Comparison of ENCODE assay signal across 1 cellular context in the genomic region with DNA sequence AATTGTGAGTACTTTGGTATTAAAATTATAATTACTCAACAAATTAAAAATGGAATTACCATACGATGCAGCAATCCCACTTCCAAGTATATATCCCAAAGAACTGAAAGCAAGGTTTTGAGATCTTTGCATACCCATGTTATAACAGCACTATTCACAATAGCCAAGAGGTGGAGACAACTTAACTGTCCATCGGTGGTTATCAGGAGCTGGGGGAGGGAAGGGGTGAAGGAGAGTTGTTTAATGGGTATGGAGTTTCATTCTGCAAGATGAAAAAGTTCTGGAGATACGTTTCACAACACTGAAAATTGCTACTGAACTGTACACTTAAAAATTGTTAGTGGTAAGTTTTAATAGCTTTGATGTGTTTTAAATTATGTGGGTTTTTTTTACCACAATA.
TF ChIP-seq lines count a peak whose summit lies in the region.

No MANE protein-coding gene starts in this region.

TF ChIP-seq in K562, 482 proteins besides CTCF, POLR2A, EP300 and RAD21 (continued from another document and continues in another):
- TF ChIP-seq, protein P1, sequence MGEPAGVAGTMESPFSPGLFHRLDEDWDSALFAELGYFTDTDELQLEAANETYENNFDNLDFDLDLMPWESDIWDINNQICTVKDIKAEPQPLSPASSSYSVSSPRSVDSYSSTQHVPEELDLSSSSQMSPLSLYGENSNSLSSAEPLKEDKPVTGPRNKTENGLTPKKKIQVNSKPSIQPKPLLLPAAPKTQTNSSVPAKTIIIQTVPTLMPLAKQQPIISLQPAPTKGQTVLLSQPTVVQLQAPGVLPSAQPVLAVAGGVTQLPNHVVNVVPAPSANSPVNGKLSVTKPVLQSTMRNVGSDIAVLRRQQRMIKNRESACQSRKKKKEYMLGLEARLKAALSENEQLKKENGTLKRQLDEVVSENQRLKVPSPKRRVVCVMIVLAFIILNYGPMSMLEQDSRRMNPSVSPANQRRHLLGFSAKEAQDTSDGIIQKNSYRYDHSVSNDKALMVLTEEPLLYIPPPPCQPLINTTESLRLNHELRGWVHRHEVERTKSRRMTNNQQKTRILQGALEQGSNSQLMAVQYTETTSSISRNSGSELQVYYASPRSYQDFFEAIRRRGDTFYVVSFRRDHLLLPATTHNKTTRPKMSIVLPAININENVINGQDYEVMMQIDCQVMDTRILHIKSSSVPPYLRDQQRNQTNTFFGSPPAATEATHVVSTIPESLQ (CRISPR knock-in tag; IDR thresholded peaks at IDR 0.05), result no peak
- TF ChIP-seq, protein P2, sequence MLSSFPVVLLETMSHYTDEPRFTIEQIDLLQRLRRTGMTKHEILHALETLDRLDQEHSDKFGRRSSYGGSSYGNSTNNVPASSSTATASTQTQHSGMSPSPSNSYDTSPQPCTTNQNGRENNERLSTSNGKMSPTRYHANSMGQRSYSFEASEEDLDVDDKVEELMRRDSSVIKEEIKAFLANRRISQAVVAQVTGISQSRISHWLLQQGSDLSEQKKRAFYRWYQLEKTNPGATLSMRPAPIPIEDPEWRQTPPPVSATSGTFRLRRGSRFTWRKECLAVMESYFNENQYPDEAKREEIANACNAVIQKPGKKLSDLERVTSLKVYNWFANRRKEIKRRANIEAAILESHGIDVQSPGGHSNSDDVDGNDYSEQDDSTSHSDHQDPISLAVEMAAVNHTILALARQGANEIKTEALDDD (IDR thresholded peaks at IDR 0.05), result peak; percentile 73
- no peak for TF ChIP-seq EHMT2 (IDR thresholded peaks at IDR 0.05)
- TF ChIP-seq CCNT2 (IDR thresholded peaks at IDR 0.05; ENCODE audit: borderline replicate concordance, extremely low read depth, insufficient read length, low read depth, low read length), result no peak
- no peak for TF ChIP-seq RUNX1 (IDR thresholded peaks at IDR 0.05; ENCODE audit: low read depth)
- TF ChIP-seq PTBP1 (IDR thresholded peaks at IDR 0.05; ENCODE audit: low read depth, low read length), result no peak
- no peak for TF ChIP-seq RFX7 (CRISPR knock-in tag; IDR thresholded peaks at IDR 0.05)
- no peak for TF ChIP-seq NCOA4 (IDR thresholded peaks at IDR 0.05; ENCODE audit: partially characterized antibody)
- TF ChIP-seq, protein P3, sequence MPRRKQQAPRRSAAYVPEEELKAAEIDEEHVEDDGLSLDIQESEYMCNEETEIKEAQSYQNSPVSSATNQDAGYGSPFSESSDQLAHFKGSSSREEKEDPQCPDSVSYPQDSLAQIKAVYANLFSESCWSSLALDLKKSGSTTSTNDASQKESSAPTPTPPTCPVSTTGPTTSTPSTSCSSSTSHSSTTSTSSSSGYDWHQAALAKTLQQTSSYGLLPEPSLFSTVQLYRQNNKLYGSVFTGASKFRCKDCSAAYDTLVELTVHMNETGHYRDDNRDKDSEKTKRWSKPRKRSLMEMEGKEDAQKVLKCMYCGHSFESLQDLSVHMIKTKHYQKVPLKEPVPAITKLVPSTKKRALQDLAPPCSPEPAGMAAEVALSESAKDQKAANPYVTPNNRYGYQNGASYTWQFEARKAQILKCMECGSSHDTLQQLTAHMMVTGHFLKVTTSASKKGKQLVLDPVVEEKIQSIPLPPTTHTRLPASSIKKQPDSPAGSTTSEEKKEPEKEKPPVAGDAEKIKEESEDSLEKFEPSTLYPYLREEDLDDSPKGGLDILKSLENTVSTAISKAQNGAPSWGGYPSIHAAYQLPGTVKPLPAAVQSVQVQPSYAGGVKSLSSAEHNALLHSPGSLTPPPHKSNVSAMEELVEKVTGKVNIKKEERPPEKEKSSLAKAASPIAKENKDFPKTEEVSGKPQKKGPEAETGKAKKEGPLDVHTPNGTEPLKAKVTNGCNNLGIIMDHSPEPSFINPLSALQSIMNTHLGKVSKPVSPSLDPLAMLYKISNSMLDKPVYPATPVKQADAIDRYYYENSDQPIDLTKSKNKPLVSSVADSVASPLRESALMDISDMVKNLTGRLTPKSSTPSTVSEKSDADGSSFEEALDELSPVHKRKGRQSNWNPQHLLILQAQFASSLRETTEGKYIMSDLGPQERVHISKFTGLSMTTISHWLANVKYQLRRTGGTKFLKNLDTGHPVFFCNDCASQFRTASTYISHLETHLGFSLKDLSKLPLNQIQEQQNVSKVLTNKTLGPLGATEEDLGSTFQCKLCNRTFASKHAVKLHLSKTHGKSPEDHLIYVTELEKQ (CRISPR knock-in tag; IDR thresholded peaks at IDR 0.05), result no peak
- no peak for TF ChIP-seq ZSCAN29 (IDR thresholded peaks at IDR 0.05)
- TF ChIP-seq BRD9 (IDR thresholded peaks at IDR 0.05; ENCODE audit: low read depth, partially characterized antibody), result peak; percentile 61
- no peak for TF ChIP-seq NR4A1 (CRISPR knock-in tag; IDR thresholded peaks at IDR 0.05)
- TF ChIP-seq NR4A1 (tag; IDR thresholded peaks at IDR 0.05), result no peak
- TF ChIP-seq ZNF707 (CRISPR knock-in tag; conservative IDR thresholded peaks at IDR 0.05), result no peak
- TF ChIP-seq PHB2 (IDR thresholded peaks at IDR 0.05; ENCODE audit: low read depth), result no peak
- TF ChIP-seq, protein P4, sequence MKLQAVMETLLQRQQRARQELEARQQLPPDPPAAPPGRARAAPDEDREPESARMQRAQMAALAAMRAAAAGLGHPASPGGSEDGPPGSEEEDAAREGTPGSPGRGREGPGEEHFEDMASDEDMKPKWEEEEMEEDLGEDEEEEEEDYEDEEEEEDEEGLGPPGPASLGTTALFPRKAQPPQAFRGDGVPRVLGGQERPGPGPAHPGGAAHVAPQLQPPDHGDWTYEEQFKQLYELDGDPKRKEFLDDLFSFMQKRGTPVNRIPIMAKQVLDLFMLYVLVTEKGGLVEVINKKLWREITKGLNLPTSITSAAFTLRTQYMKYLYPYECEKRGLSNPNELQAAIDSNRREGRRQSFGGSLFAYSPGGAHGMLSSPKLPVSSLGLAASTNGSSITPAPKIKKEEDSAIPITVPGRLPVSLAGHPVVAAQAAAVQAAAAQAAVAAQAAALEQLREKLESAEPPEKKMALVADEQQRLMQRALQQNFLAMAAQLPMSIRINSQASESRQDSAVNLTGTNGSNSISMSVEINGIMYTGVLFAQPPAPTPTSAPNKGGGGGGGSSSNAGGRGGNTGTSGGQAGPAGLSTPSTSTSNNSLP (IDR thresholded peaks at IDR 0.05; ENCODE audit: borderline replicate concordance, low read depth, low read length), result peak; percentile 79; the same call in 1 of the 2 replicates
- no peak for TF ChIP-seq ZNF583 (CRISPR knock-in tag; IDR thresholded peaks at IDR 0.05)
- TF ChIP-seq POU5F1 (IDR thresholded peaks at IDR 0.05; ENCODE audit: borderline replicate concordance, low read depth, low read length, partially characterized antibody), result no peak
- TF ChIP-seq NCOA6 (IDR thresholded peaks at IDR 0.05), result no peak
- TF ChIP-seq ZNF134 (CRISPR knock-in tag; conservative IDR thresholded peaks at IDR 0.05), result no peak
- no peak for TF ChIP-seq CHD4 (IDR thresholded peaks at IDR 0.05; ENCODE audit: insufficient read depth, insufficient replicate concordance, low read depth, low read length, poor library complexity, severe bottlenecking)
- TF ChIP-seq JUNB (CRISPR knock-in tag; conservative IDR thresholded peaks at IDR 0.05), result no peak
- TF ChIP-seq PHF8 (IDR thresholded peaks at IDR 0.05; ENCODE audit: borderline replicate concordance, low read length), result no peak
- TF ChIP-seq ZNF699 (CRISPR knock-in tag; IDR thresholded peaks at IDR 0.05; ENCODE audit: insufficient replicate concordance), result no peak
- no peak for TF ChIP-seq CXXC5 (CRISPR knock-in tag; IDR thresholded peaks at IDR 0.05)
- TF ChIP-seq LEF1 (IDR thresholded peaks at IDR 0.05), result no peak
- TF ChIP-seq, protein P5, sequence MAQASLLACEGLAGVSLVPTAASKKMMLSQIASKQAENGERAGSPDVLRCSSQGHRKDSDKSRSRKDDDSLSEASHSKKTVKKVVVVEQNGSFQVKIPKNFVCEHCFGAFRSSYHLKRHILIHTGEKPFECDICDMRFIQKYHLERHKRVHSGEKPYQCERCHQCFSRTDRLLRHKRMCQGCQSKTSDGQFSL (CRISPR knock-in tag; IDR thresholded peaks at IDR 0.05), result no peak
- TF ChIP-seq, protein P5 (tag; IDR thresholded peaks at IDR 0.05), result no peak
- no peak for TF ChIP-seq SMARCA5 (IDR thresholded peaks at IDR 0.05)
- TF ChIP-seq, protein P6, sequence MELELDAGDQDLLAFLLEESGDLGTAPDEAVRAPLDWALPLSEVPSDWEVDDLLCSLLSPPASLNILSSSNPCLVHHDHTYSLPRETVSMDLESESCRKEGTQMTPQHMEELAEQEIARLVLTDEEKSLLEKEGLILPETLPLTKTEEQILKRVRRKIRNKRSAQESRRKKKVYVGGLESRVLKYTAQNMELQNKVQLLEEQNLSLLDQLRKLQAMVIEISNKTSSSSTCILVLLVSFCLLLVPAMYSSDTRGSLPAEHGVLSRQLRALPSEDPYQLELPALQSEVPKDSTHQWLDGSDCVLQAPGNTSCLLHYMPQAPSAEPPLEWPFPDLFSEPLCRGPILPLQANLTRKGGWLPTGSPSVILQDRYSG (tag; conservative IDR thresholded peaks at IDR 0.05; ENCODE audit: low read depth), result no peak
- peak; percentile 39; the same call in 1 of the 2 replicates for TF ChIP-seq JUND (IDR thresholded peaks at IDR 0.05; ENCODE audit: borderline replicate concordance, low read depth, low read length)
- TF ChIP-seq JUND (tag; IDR thresholded peaks at IDR 0.05; ENCODE audit: borderline replicate concordance, low read depth, low read length), result no peak
- TF ChIP-seq, protein P7, sequence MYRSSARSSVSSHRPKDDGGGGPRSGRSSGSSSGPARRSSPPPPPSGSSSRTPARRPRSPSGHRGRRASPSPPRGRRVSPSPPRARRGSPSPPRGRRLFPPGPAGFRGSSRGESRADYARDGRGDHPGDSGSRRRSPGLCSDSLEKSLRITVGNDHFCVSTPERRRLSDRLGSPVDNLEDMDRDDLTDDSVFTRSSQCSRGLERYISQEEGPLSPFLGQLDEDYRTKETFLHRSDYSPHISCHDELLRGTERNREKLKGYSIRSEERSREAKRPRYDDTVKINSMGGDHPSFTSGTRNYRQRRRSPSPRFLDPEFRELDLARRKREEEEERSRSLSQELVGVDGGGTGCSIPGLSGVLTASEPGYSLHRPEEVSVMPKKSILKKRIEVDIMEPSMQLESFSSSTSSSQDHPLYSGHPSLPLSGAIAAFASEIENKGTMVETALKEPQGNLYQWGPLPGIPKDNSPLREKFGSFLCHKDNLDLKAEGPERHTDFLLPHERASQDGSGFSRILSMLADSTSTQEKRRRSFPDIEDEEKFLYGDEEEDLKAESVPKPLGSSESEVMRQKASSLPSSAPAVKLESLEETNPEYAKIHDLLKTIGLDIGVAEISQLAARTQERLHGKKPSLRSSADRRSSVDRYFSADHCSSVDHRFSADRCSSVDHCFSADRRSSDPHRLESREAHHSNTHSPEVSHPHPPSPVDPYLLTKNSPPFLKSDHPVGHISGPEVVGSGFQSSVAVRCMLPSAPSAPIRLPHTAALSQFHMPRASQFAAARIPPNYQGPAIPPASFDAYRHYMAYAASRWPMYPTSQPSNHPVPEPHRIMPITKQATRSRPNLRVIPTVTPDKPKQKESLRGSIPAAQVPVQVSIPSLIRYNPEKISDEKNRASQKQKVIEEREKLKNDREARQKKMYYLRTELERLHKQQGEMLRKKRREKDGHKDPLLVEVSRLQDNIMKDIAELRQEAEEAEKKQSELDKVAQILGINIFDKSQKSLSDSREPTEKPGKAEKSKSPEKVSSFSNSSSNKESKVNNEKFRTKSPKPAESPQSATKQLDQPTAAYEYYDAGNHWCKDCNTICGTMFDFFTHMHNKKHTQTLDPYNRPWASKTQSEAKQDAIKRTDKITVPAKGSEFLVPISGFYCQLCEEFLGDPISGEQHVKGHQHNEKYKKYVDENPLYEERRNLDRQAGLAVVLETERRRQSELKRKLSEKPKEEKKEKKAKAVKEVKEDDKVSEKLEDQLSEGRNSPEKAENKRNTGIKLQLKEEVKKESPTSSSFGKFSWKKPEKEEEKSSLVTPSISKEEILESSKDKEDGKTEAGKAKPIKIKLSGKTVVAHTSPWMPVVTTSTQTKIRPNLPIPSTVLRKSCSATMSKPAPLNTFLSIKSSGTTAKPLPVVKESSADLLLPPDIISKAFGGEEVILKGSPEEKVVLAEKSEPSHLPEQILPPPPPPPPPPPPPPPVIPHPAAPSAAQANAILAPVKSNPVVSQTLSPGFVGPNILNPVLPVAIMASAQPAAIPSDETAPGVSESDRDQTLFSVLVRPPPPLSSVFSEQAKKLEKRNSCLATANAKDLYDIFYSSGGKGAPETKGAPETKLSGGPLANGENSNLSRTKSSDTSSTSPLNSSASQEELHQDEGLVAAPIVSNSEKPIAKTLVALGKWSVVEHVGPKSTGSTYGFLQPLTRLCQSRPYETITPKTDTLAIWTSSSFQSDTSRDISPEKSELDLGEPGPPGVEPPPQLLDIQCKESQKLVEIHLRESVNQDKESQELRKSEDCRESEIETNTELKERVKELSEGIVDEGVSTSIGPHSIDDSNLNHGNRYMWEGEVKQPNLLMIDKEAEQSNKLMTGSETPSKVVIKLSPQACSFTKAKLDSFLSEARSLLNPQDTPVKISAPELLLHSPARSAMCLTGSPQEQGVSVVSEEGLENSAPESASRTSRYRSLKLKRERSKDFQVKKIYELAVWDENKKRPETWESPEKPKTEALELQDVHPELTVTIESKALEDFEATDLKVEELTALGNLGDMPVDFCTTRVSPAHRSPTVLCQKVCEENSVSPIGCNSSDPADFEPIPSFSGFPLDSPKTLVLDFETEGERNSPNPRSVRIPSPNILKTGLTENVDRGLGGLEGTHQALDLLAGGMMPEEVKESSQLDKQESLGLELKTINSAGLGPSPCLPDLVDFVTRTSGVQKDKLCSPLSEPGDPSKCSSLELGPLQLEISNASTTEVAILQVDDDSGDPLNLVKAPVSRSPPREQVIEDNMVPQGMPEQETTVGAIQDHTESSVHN (IDR thresholded peaks at IDR 0.05; ENCODE audit: borderline replicate concordance in 1 of 2, low read depth in 1 of 2), result no peak
- no peak for TF ChIP-seq ZNF175 (CRISPR knock-in tag; IDR thresholded peaks at IDR 0.05; ENCODE audit: low read depth)
- no peak for TF ChIP-seq ZNF431 (CRISPR knock-in tag; IDR thresholded peaks at IDR 0.05)
- TF ChIP-seq, protein P8, sequence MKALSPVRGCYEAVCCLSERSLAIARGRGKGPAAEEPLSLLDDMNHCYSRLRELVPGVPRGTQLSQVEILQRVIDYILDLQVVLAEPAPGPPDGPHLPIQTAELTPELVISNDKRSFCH (CRISPR knock-in tag; IDR thresholded peaks at IDR 0.05), result no peak
- TF ChIP-seq, protein P8 (tag; IDR thresholded peaks at IDR 0.05), result no peak
- no peak for TF ChIP-seq SIN3B (IDR thresholded peaks at IDR 0.05; ENCODE audit: low read depth)
- TF ChIP-seq RCOR1 (IDR thresholded peaks at IDR 0.05; ENCODE audit: borderline replicate concordance in 1 of 2, low read depth in 2 of 2, low read length in 2 of 2), result peak in 1 of 2 experiments; percentile 26; a peak in 1 of 4 replicates
- no peak for TF ChIP-seq TEAD1 (CRISPR knock-in tag; IDR thresholded peaks at IDR 0.05)
- TF ChIP-seq, protein P9, sequence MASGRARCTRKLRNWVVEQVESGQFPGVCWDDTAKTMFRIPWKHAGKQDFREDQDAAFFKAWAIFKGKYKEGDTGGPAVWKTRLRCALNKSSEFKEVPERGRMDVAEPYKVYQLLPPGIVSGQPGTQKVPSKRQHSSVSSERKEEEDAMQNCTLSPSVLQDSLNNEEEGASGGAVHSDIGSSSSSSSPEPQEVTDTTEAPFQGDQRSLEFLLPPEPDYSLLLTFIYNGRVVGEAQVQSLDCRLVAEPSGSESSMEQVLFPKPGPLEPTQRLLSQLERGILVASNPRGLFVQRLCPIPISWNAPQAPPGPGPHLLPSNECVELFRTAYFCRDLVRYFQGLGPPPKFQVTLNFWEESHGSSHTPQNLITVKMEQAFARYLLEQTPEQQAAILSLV (tag; IDR thresholded peaks at IDR 0.05), result no peak
- no peak for TF ChIP-seq MEF2A (IDR thresholded peaks at IDR 0.05; ENCODE audit: control insufficient read depth, low read depth, low read length)
- TF ChIP-seq CTBP1 (IDR thresholded peaks at IDR 0.05; ENCODE audit: borderline replicate concordance), result no peak
